19 cellular contexts compared by ENCODE assay signal in genomic region chr7:46245587-46246111, GRCh38.
"Had no signal": no experiment of that assay in that cellular context is flagged by ENCODE, and none has a peak within 500 bp of the region (broad histone marks: within the 10 kb centered on the region; RNA-seq: fewer than 3 reads in every experiment).

No MANE protein-coding gene starts in this region.

- DNase-seq: Karpas-422, KG1, MG63, NCI-H1092, NCI-H1105 treated with DMSO at 0.1 percent for 48 hours, NCI-H1417 treated with DMSO at 0.1 percent for 48 hours, NCI-H146, NCI-H1694 treated with DMSO at 0.1 percent for 48 hours, NCI-H1930, NCI-H2081, NCI-H2107, NCI-H2227 treated with DMSO at 0.1 percent for 48 hours, NCI-H446, NCI-H510A, NCI-H524 treated with DMSO at 0.1 percent for 48 hours, NCI-H69, NCI-H774, SHP77 treated with DMSO at 0.1 percent for 48 hours, SJCRH30 had no signal

- H3K27ac ChIP-seq: SJCRH30 had no signal

- H3K9me3 ChIP-seq: SJCRH30 had no signal

- H3K36me3 ChIP-seq: MG63, SJCRH30 had no signal

- H3K4me1 ChIP-seq: SJCRH30 had no signal

- H3K27me3 ChIP-seq: MG63, SJCRH30 had no signal

- H3K4me3 ChIP-seq: MG63, SJCRH30 had no signal
